1 cellular context compared by ENCODE assay signal in the genomic region with DNA sequence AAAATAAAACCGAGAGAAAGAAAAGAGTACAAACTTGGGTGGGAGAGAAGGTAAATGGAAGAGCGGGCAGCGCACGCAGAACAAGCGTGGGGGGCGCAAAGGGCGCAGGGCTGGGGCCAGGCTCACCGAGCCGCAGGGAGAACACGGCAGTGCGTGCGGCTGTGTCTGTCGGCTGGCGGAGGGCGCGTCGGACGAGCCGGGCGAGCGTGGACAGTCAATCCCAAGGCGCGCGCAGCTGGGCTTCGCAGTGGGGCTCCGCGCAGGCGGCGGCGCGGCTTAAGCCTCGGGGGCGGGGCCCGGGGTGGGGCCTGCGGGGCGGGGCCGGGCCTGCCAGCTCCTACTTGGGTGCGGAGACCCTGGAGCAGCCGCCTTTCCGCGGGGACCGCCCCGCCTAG.
TF ChIP-seq lines count a peak whose summit lies in the region.

A gene with protein sequence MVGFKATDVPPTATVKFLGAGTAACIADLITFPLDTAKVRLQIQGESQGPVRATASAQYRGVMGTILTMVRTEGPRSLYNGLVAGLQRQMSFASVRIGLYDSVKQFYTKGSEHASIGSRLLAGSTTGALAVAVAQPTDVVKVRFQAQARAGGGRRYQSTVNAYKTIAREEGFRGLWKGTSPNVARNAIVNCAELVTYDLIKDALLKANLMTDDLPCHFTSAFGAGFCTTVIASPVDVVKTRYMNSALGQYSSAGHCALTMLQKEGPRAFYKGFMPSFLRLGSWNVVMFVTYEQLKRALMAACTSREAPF (minus strand): TSS at position 249 of the 395 bp plus-strand sequence. CDS start 4,465 bp downstream, outside the sequence.

TF ChIP-seq in SK-N-SH, 30 proteins besides CTCF, POLR2A, EP300 and RAD21:
- TF ChIP-seq POLR2AphosphoS5 (IDR thresholded peaks at IDR 0.05; ENCODE audit: low read depth, low read length) (peak; percentile 69; the same call in 1 of the 2 replicates), RCOR1 (IDR thresholded peaks at IDR 0.05; ENCODE audit: low read length) (0 out of 2 replicates have a peak, but pooled peaks have one; percentile 8), MAX (IDR thresholded peaks at IDR 0.05; ENCODE audit: low read depth) (peak; percentile 82), TAF1 (IDR thresholded peaks at IDR 0.05; ENCODE audit: borderline replicate concordance, low read depth, low read length) (peak; percentile 67; the same call in 1 of the 2 replicates), MXI1 (IDR thresholded peaks at IDR 0.05; ENCODE audit: low read depth, low read length) (peak; percentile 74), NRF1 (IDR thresholded peaks at IDR 0.05; ENCODE audit: low read depth, low read length) (peak; percentile 46; the same call in 1 of the 2 replicates), EZH2phosphoT487 (IDR thresholded peaks at IDR 0.05; ENCODE audit: borderline replicate concordance, low read depth) (no peak), YY1 (IDR thresholded peaks at IDR 0.05; ENCODE audit: low read depth) (0 out of 2 replicates have a peak, but pooled peaks have one; percentile 10), CHD2 (IDR thresholded peaks at IDR 0.05; ENCODE audit: low read length, partially characterized antibody) (peak; percentile 36), ELF1 (IDR thresholded peaks at IDR 0.05) (no peak), SIN3A (IDR thresholded peaks at IDR 0.05; ENCODE audit: borderline replicate concordance, low read depth, low read length) (0 out of 2 replicates have a peak, but pooled peaks have one; percentile 24), PBX3 (IDR thresholded peaks at IDR 0.05) (no peak)
- TF ChIP-seq, protein P1, sequence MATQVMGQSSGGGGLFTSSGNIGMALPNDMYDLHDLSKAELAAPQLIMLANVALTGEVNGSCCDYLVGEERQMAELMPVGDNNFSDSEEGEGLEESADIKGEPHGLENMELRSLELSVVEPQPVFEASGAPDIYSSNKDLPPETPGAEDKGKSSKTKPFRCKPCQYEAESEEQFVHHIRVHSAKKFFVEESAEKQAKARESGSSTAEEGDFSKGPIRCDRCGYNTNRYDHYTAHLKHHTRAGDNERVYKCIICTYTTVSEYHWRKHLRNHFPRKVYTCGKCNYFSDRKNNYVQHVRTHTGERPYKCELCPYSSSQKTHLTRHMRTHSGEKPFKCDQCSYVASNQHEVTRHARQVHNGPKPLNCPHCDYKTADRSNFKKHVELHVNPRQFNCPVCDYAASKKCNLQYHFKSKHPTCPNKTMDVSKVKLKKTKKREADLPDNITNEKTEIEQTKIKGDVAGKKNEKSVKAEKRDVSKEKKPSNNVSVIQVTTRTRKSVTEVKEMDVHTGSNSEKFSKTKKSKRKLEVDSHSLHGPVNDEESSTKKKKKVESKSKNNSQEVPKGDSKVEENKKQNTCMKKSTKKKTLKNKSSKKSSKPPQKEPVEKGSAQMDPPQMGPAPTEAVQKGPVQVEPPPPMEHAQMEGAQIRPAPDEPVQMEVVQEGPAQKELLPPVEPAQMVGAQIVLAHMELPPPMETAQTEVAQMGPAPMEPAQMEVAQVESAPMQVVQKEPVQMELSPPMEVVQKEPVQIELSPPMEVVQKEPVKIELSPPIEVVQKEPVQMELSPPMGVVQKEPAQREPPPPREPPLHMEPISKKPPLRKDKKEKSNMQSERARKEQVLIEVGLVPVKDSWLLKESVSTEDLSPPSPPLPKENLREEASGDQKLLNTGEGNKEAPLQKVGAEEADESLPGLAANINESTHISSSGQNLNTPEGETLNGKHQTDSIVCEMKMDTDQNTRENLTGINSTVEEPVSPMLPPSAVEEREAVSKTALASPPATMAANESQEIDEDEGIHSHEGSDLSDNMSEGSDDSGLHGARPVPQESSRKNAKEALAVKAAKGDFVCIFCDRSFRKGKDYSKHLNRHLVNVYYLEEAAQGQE (IDR thresholded peaks at IDR 0.05; ENCODE audit: low read depth, low read length) = no peak
